8 cellular contexts compared by ENCODE assay signal in the genomic region with DNA sequence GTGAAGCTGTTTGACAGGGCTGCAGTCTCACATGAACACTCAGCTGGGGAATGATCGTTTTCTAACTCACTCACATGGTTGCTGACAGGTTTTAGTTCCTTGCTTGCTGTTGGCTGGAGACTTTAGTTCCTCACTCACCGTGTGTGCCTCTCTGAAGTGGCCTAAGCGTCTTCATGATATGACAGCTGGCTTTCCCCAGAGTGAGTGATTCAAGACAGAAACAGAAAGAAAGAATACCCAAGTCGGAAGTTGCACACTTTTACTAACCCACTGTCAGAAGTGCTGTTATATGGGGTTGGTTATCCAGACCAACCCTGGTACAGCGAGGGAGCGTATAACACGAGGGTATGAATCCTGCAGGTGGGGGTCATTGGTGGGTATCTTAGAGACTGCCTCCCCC.
DNase-seq lines count a peak whose midpoint lies in the region; ATAC-seq and TF ChIP-seq lines count a peak whose summit lies in the region.

No MANE protein-coding gene starts in this region.

- H3K36me3 Mint-ChIP-seq in activated T-cell treated with anti-CD3 and anti-CD28 coated beads, Interleukin-2, amount 50 U/mL, for 24 hours (ENCODE audit: low read depth): no peaks in the 10 kb centered on the region
- no peaks in the 10 kb centered on the region for H3K36me3 Mint-ChIP-seq in Calu3 (ENCODE audit: insufficient read depth, unreplicated experiment)

- peak overlapping the region; percentile 43 for H2AFZ ChIP-seq in ACC112 (ENCODE audit: low read length, unreplicated experiment)

- no peak overlapping the region for H3K4me3 ChIP-seq in ACC112 (ENCODE audit: low read depth, low read length)

- H3K4me1 Mint-ChIP-seq in activated T-cell treated with anti-CD3 and anti-CD28 coated beads, Interleukin-2, amount 50 U/mL, for 24 hours (ENCODE audit: low read depth): peaks cover 51% of the 10 kb centered on the region
- H3K4me1 Mint-ChIP-seq in Calu3 (ENCODE audit: low read depth, unreplicated experiment): peaks cover 20% of the 10 kb centered on the region

- H3K36me3 ChIP-seq in ACC112 (ENCODE audit: insufficient read depth, low read length): no peaks in the 10 kb centered on the region

- no peaks in the 10 kb centered on the region for H3K4me1 ChIP-seq in ACC112 (ENCODE audit: control insufficient read depth, insufficient read depth, low read length, unreplicated experiment)

- BruUV-seq in Calu3 (replicated peaks; lab: Mats Ljungman, UMichigan): no TSS peak

- ATAC-seq in GM19467 (IDR thresholded peaks at IDR 0.05; ENCODE audit: unreplicated experiment) (peak; percentile 100), HG03521 (IDR thresholded peaks at IDR 0.05; ENCODE audit: unreplicated experiment) (peak; percentile 99)

- H3K27ac Mint-ChIP-seq in activated T-cell treated with anti-CD3 and anti-CD28 coated beads, Interleukin-2, amount 50 U/mL, for 24 hours: peak overlapping the region; percentile 96
- H3K27ac Mint-ChIP-seq in Calu3 (ENCODE audit: unreplicated experiment): no peak overlapping the region

- H3K9me3 Mint-ChIP-seq in activated T-cell treated with anti-CD3 and anti-CD28 coated beads, Interleukin-2, amount 50 U/mL, for 24 hours: peaks cover 3% of the 10 kb centered on the region
- no peaks in the 10 kb centered on the region for H3K9me3 Mint-ChIP-seq in Calu3 (ENCODE audit: low read depth, unreplicated experiment)

- no peak overlapping the region for H3K27ac ChIP-seq in ACC112 (ENCODE audit: low read depth, low read length)

- intact Hi-C loops in Calu3 (cut with micrococcal nuclease; ENCODE audit: unreplicated experiment): no loop called here

- H3K79me2 ChIP-seq in ACC112 (ENCODE audit: control insufficient read depth, insufficient read depth, low read length, unreplicated experiment): no peaks in the 10 kb centered on the region

- no peaks in the 10 kb centered on the region for H3K27me3 ChIP-seq in ACC112 (ENCODE audit: insufficient read depth, low read length)

- CTCF ChIA-PET in Calu3 (lab: Charles Lee): interaction anchor here (1.2 kb wide), 1 partner anchor 16 kb away, joined by 3 read pairs; no protein-coding TSS in a partner anchor

- no peaks in the 10 kb centered on the region for H3K27me3 Mint-ChIP-seq in activated T-cell treated with anti-CD3 and anti-CD28 coated beads, Interleukin-2, amount 50 U/mL, for 24 hours
- H3K27me3 Mint-ChIP-seq in Calu3 (ENCODE audit: unreplicated experiment): no peaks in the 10 kb centered on the region

- peak overlapping the region; percentile 60 for H3K4me3 Mint-ChIP-seq in activated T-cell treated with anti-CD3 and anti-CD28 coated beads, Interleukin-2, amount 50 U/mL, for 24 hours
- no peak overlapping the region for H3K4me3 Mint-ChIP-seq in Calu3 (ENCODE audit: low read depth, unreplicated experiment)

- peak; percentile 60 for DNase-seq in activated T-cell treated with anti-CD3 and anti-CD28 coated beads, Interleukin-2, amount 50 U/mL, for 24 hours
- peak; percentile 27 to 51 for DNase-seq in stimulated activated CD8-positive, alpha-beta memory T cell treated with anti-CD3 and anti-CD28 coated beads, Interleukin-15, amount 100 ng/mL, for 48 hours (ENCODE audit: low read depth in 2 of 2)
- no peak for DNase-seq in Calu3
- DNase-seq in DMS53 (lab: John Stamatoyannopoulos, UW): no peak
- no peak for DNase-seq in NCI-H1417 treated with DMSO at 0.1 percent for 48 hours (lab: John Stamatoyannopoulos, UW)

- no peak for TF ChIP-seq CTCF in Calu3 (IDR thresholded peaks at IDR 0.05; ENCODE audit: unreplicated experiment)

Comparison
In these comparisons a context has a peak if more than half of its experiments do, and no peak if none do; other contexts are left out.
1. DNase-seq: peak in activated T-cell treated with anti-CD3 and anti-CD28 coated beads, Interleukin-2, amount 50 U/mL, for 24 hours (single experiment) and stimulated activated CD8-positive, alpha-beta memory T cell treated with anti-CD3 and anti-CD28 coated beads, Interleukin-15, amount 100 ng/mL, for 48 hours (2 of 2); none in Calu3 (single experiment), DMS53 (single experiment) and NCI-H1417 treated with DMSO at 0.1 percent for 48 hours (single experiment).